19 cellular contexts compared by ENCODE assay signal in genomic region chr1:94738371-94738770, GRCh38.
"Had no signal": no experiment of that assay in that cellular context is flagged by ENCODE, and none has a peak within 500 bp of the region (broad histone marks: within the 10 kb centered on the region; RNA-seq: fewer than 3 reads in every experiment).

No MANE protein-coding gene starts in this region.

- H3K4me1 ChIP-seq: gastrocnemius medialis had no signal

- H3K36me3 ChIP-seq: colonic mucosa, gastrocnemius medialis, heart right ventricle, suprapubic skin, thyroid gland, uterus had no signal

- ATAC-seq: gastrocnemius medialis; heart right ventricle; left lobe of liver; mucosa of descending colon; naive thymus-derived CD8-positive, alpha-beta T cell; right cardiac atrium; stimulated activated naive CD8-positive, alpha-beta T cell treated with anti-CD3 and anti-CD28 coated beads, Interleukin-15, Interleukin-2, amounts not matched to agents 100 U/mL and 50 U/mL, for 24 hours had no signal

- H3K27me3 ChIP-seq: colonic mucosa, gastrocnemius medialis, heart right ventricle, suprapubic skin, thyroid gland, uterus had no signal

- H3K27ac Mint-ChIP-seq: endodermal cell; naive thymus-derived CD8-positive, alpha-beta T cell; type B pancreatic cell had no signal

- H3K9me3 Mint-ChIP-seq: endodermal cell; naive thymus-derived CD8-positive, alpha-beta T cell; neural crest cell had no signal

- H3K27me3 Mint-ChIP-seq: type B pancreatic cell had no signal

- H3K9me3 ChIP-seq: colonic mucosa, gastrocnemius medialis, heart right ventricle, mucosa of descending colon, suprapubic skin, thyroid gland, uterus had no signal

- H3K36me3 Mint-ChIP-seq: naive thymus-derived CD8-positive, alpha-beta T cell; type B pancreatic cell had no signal

- H3K27ac ChIP-seq: colonic mucosa, gastrocnemius medialis, suprapubic skin, thyroid gland, uterus had no signal

- DNase-seq: colonic mucosa; dermis blood vessel endothelial cell; endodermal cell; gastrocnemius medialis; heart right ventricle; islet precursor cell; mammary epithelial cell; mucosa of descending colon; naive thymus-derived CD8-positive, alpha-beta T cell; right cardiac atrium; small intestine; stimulated activated CD4-positive, alpha-beta T cell treated with anti-CD3 and anti-CD28 coated beads, Interleukin-2, amount 100 ng/mL, for 48 hours; stimulated activated naive CD8-positive, alpha-beta T cell treated with anti-CD3 and anti-CD28 coated beads, Interleukin-15, Interleukin-2, amounts not matched to agents 100 U/mL and 50 U/mL, for 24 hours; thyroid gland; uterus had no signal

- H3K4me3 Mint-ChIP-seq: endodermal cell; naive thymus-derived CD8-positive, alpha-beta T cell; neural crest cell; type B pancreatic cell had no signal

- H3K4me3 ChIP-seq: colonic mucosa, gastrocnemius medialis, heart right ventricle, mucosa of descending colon, suprapubic skin, thyroid gland, uterus had no signal
